In the genomic region with DNA sequence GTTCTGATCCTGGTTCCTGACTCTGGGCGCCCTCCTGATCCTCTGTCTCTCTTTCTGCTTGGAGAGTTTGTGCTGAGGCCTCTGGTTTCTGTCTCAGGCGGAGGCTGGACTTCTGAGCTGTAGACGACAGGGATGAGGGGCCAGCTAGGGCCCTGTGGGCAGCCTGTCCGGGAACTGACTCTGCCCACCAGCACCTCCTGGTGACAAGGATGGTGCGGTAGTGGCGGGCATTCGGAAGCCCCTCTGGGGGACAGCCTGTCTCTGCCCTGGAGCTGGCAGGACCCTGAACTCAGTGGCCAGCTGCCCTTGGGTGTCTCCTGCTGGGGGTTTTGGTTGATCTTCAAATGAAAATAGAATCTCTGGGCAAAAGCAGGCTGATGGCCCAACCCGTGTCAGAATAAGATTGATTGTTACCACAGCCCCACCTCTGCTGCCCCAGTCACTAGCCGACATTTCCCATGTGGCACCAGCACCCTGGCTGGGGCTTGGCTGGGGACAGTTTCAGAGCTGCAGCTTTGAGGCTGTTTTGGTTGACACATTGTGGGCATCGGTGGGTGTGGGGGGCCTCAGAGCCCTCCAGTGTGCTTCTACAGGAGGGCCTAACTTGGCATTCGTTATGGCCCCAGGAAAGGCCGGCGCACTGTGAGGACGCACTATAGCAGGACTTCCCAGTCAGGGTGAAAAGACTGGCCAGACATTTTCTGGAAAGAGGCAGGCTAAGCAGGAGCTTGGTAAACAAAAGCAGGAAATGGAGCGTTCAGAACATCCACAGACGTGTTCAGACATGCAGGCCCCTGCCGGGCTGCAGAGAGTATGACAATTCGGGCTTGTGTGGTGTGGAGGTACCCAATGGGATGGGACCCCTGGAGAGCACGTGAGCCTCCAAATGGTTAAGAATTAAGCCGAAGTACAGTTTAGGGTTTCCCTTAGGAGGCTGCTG, we compare ENCODE assay signal across 9 cellular contexts. TPM values are rescaled to one million over a fixed set of nuclear protein-coding genes. Genes with fewer than 3 reads are reported as not detected.
A peak's percentile ranks its signal among the peaks of the same experiment; 100 is the strongest.
DNase-seq lines count a peak whose midpoint lies in the region; ATAC-seq and TF ChIP-seq lines count a peak whose summit lies in the region.
"Had no signal": no experiment of that assay in that cellular context is flagged by ENCODE, and none has a peak within 500 bp of the region (broad histone marks: within the 10 kb centered on the region; RNA-seq: fewer than 3 reads in every experiment).

No MANE protein-coding gene starts in this region.

- 69 to 74% methylated on average over 20 of the region's 20 CpGs for WGBS in heart right ventricle, 2 donors
- WGBS in hepatocyte (ENCODE audit: low lambda C conversion rate, missing lambda C conversion rate), result 81% methylated on average over 20 of the region's 20 CpGs

- H3K9me3 ChIP-seq in heart right ventricle, result no peaks in the 10 kb centered on the region
- no peaks in the 10 kb centered on the region for H3K9me3 ChIP-seq in hepatocyte (ENCODE audit: low read depth)

- TF ChIP-seq CTCF in heart right ventricle (IDR thresholded peaks at IDR 0.05) (peak in 7 of 9 donors; percentile 7 to 38 (median 18)), hepatocyte (IDR thresholded peaks at IDR 0.05; ENCODE audit: poor library complexity) (no peak), GM10266 (IDR thresholded peaks at IDR 0.05; ENCODE audit: control insufficient read depth, insufficient read depth, low read depth, missing control alignments) (no peak)

- no peaks in the 10 kb centered on the region for H3K79me2 ChIP-seq in hepatocyte

- H3K27me3 ChIP-seq in heart right ventricle (no peaks in the 10 kb centered on the region), hepatocyte (no peaks in the 10 kb centered on the region)

- no peaks in the 10 kb centered on the region for H3K9me2 ChIP-seq in hepatocyte (replicated peaks; ENCODE audit: insufficient read depth)

- peak in 6 of 8 donors; percentile 25 to 62 (median 41) for ATAC-seq in heart right ventricle
- no peak for ATAC-seq in left cardiac atrium
- ATAC-seq in HG02798 (IDR thresholded peaks at IDR 0.05; ENCODE audit: poor library complexity, unreplicated experiment), result no peak

- H3K27ac ChIP-seq in heart right ventricle, result peak overlapping the region in 8 of 10 donors; percentile 41 to 74 (median 60)
- no peak overlapping the region for H3K27ac ChIP-seq in hepatocyte

- H4K20me1 ChIP-seq in hepatocyte (ENCODE audit: insufficient read depth, poor library complexity, severe bottlenecking), result no peaks in the 10 kb centered on the region

- intact Hi-C loops in heart right ventricle (cut with DNase I), result no loop called here
- intact Hi-C loops in left cardiac atrium (cut with DNase I), result no loop called here

- H3K36me3 ChIP-seq in heart right ventricle (no peaks in the 10 kb centered on the region), hepatocyte (replicated peaks; ENCODE audit: insufficient read depth, low read depth) (no peaks in the 10 kb centered on the region)

- H3K4me3 ChIP-seq in heart right ventricle (no peak overlapping the region), hepatocyte (no peak overlapping the region)

- H2AFZ ChIP-seq in hepatocyte, result peak overlapping the region; percentile 36

- H3K4me2 ChIP-seq in hepatocyte, result no peak overlapping the region

- no peak for DNase-seq in heart right ventricle
- DNase-seq in left cardiac atrium, result no peak
- DNase-seq in SHP77 (lab: John Stamatoyannopoulos, UW), result peak; percentile 90 to 93
- no peak for DNase-seq in hepatocyte (ENCODE audit: low spot score)
- no peak for DNase-seq in effector CD8-positive, alpha-beta T cell (lab: John Stamatoyannopoulos, UW)
- no peak for DNase-seq in stimulated activated CD4-positive, alpha-beta T cell treated with anti-CD3 and anti-CD28 coated beads, Interleukin-15, amount 100 ng/mL, for 24 hours
- no peak for DNase-seq in GM10266 (ENCODE audit: extremely low spot score)
- DNase-seq: stimulated activated CD4-positive, alpha-beta T cell treated with anti-CD3 and anti-CD28 coated beads, Interleukin-4, amount 100 ng/mL, for 1 hour had no signal

- H3K4me1 ChIP-seq in heart right ventricle (peaks cover 2 to 28% (median 13%) of the 10 kb centered on the region in 9 donors), hepatocyte (ENCODE audit: insufficient read depth) (peaks cover 21% of the 10 kb centered on the region)

RNA-seq across cellular contexts. Expression of a gene that starts 16.1 kb away (rescaled TPM):
- total RNA-seq in heart right ventricle, result under 1 TPM in 9 of 10 donors, not detected in 1; 0.07 to 0.79 (median 0.16) TPM
- polyA plus RNA-seq in heart right ventricle, result under 1 TPM; 0.07 to 0.32 TPM
- under 1 TPM in 1 of 2 donors, not detected in 1; 0.44 TPM for total RNA-seq in left cardiac atrium
- total RNA-seq in hepatocyte, result 0.28 and 0.77 TPM in 2 replicates
- polyA plus RNA-seq in hepatocyte, result 1.2 and 1.5 TPM in 2 replicates

RNA-seq across cellular contexts. Expression of a gene that starts 57.4 kb away (rescaled TPM):
- 10 to 100 TPM in 1 of 10 donors, 1 to 10 TPM in 4, under 1 TPM in 2, not detected in 3; 0.59 to 10.8 (median 2.3) TPM for total RNA-seq in heart right ventricle
- 1 to 10 TPM in 1 of 2 donors, under 1 TPM in 1; 0.88 to 1.4 TPM for polyA plus RNA-seq in heart right ventricle
- total RNA-seq in left cardiac atrium, result 10 to 100 TPM in 1 of 2 donors, 1 to 10 TPM in 1; 1.0 to 34.3 TPM
- total RNA-seq in hepatocyte, result 12.6 and 27.1 TPM in 2 replicates
- polyA plus RNA-seq in hepatocyte, result 33.3 and 80.2 TPM in 2 replicates

Comparison
In these comparisons a context has a peak if more than half of its experiments do, and no peak if none do; other contexts are left out.
1. ATAC-seq: peak in heart right ventricle (6 of 8); none in left cardiac atrium (0 of 2) and HG02798 (single experiment).
2. DNase-seq: peak in SHP77 (2 of 2); none in heart right ventricle (0 of 2), left cardiac atrium (single experiment), hepatocyte (single experiment), effector CD8-positive, alpha-beta T cell (single experiment), stimulated activated CD4-positive, alpha-beta T cell treated with anti-CD3 and anti-CD28 coated beads, Interleukin-15, amount 100 ng/mL, for 24 hours (single experiment) and GM10266 (single experiment).
3. CTCF ChIP-seq: peak in heart right ventricle (7 of 9); none in hepatocyte (single experiment) and GM10266 (single experiment).